ENCODE assay signal across 14 cellular contexts in genomic region chr17:49252148-49252682, GRCh38. TPM values are rescaled to one million over a fixed set of nuclear protein-coding genes. Genes with fewer than 3 reads are reported as not detected.
DNase-seq lines count a peak whose midpoint lies in the region; ATAC-seq and TF ChIP-seq lines count a peak whose summit lies in the region.
"Had no signal": no experiment of that assay in that cellular context is flagged by ENCODE, and none has a peak within 500 bp of the region (broad histone marks: within the 10 kb centered on the region; RNA-seq: fewer than 3 reads in every experiment).

No MANE protein-coding gene starts in this region.

- intact Hi-C loops in adrenal gland (cut with DNase I) = no loop called here
- intact Hi-C loops in left lung (cut with DNase I) = no loop called here

- WGBS in adrenal gland, 4 donors = 37 to 50% (median 39%) methylated on average over 3 to 5 of the region's 5 CpGs

- no peak for TF ChIP-seq POLR2A in adrenal gland (IDR thresholded peaks at IDR 0.05)

- H3K4me1 ChIP-seq in adrenal gland (replicated peaks in 1 of 2) = peaks cover 0 to 4% of the 10 kb centered on the region in 2 donors
- peaks cover 0 to 26% of the 10 kb centered on the region in 2 donors for H3K4me1 ChIP-seq in left lung

- ATAC-seq in left lung (peak; percentile 65), HG02870 (IDR thresholded peaks at IDR 0.05; ENCODE audit: unreplicated experiment) (no peak)
- ATAC-seq: naive thymus-derived CD8-positive, alpha-beta T cell; PC-3 had no signal

- no peak overlapping the region for H3K4me3 ChIP-seq in adrenal gland
- no peak overlapping the region for H3K4me3 ChIP-seq in left lung

- H3K9me3 ChIP-seq in adrenal gland (replicated peaks in 1 of 3) = no peaks in the 10 kb centered on the region
- H3K9me3 ChIP-seq in left lung = no peaks in the 10 kb centered on the region

- no peaks in the 10 kb centered on the region for H3K27me3 ChIP-seq in adrenal gland
- H3K27me3 ChIP-seq in left lung = peaks cover 0 to 16% of the 10 kb centered on the region in 2 donors

- TF ChIP-seq CTCF in adrenal gland (IDR thresholded peaks at IDR 0.05) (peak in 1 of 6 experiments; percentile 14), left lung (IDR thresholded peaks at IDR 0.05) (no peak)

- H3K27ac ChIP-seq in adrenal gland = peak overlapping the region in 1 of 5 donors; percentile 70
- H3K27ac ChIP-seq in left lung = peak overlapping the region in 1 of 2 donors; percentile 82

- in situ Hi-C loops in Caki2 (cut with HindIII; ENCODE audit: low pct_unique_long_range_greater_than_20kb, low sequenced_read_pairs) = no loop called here

- DNase-seq in Caki2 (ENCODE audit: low read depth) = peak; percentile 43
- peak; percentile 22 for DNase-seq in LHCN-M2 (ENCODE audit: low read depth)
- DNase-seq in adrenal gland = peak; percentile 77 to 92 (median 84)
- DNase-seq in left lung = peak; percentile 10 to 57
- DNase-seq in activated CD8-positive, alpha-beta memory T cell treated with anti-CD3 and anti-CD28 coated beads, Interleukin-2, amount 50 U/mL, for 48 hours = no peak
- DNase-seq in HuH-7 (ENCODE audit: low spot score) = no peak
- DNase-seq in GM19238 (ENCODE audit: insufficient read length, low spot score) = no peak
- DNase-seq: activated T-cell treated with anti-CD3 and anti-CD28 coated beads for 4 hours; naive thymus-derived CD8-positive, alpha-beta T cell; NCI-H2081; PC-3 had no signal

- H3K36me3 ChIP-seq in adrenal gland (replicated peaks in 1 of 2) (no peaks in the 10 kb centered on the region), left lung (no peaks in the 10 kb centered on the region)

RNA-seq across cellular contexts. Expression of gene PHOSPHO1, which starts 21.6 kb away (rescaled TPM):
- total RNA-seq in Caki2 (2014; rRNA removed; shearing (Covaris generic); ENCODE audit: low replicate concordance) = 29.9 and 39.0 TPM in 2 replicates
- 0.13 and 0.23 TPM in 2 replicates for total RNA-seq in LHCN-M2 (2014; rRNA removed)
- 0.26 TPM for polyA plus RNA-seq in LHCN-M2 (2012)
- under 1 TPM in 4 of 8 donors, not detected in 4; 0.25 to 0.84 (median 0.60) TPM for total RNA-seq in adrenal gland
- under 1 TPM in 2 of 3 donors, not detected in 1; 0.56 to 0.61 TPM for polyA plus RNA-seq in adrenal gland
- 1 to 10 TPM; 1.0 to 2.0 TPM for total RNA-seq in left lung
- total RNA-seq: endothelial cell of umbilical vein; naive thymus-derived CD8-positive, alpha-beta T cell had no signal

RNA-seq across cellular contexts. Expression of gene ABI3, which starts 41.7 kb away (rescaled TPM):
- total RNA-seq in Caki2 (2014; rRNA removed; shearing (Covaris generic); ENCODE audit: low replicate concordance) = 0.37 and 1.6 TPM in 2 replicates
- total RNA-seq in LHCN-M2 (2014; rRNA removed) (0.19 TPM in 1 of 2 replicates, not detected in the other), adrenal gland (10 to 100 TPM; 10.4 to 39.9 (median 17.5) TPM), left lung (10 to 100 TPM; 10.8 to 23.8 TPM)
- 0.21 TPM for polyA plus RNA-seq in LHCN-M2 (2012)
- polyA plus RNA-seq in adrenal gland = 10 to 100 TPM in 2 of 3 donors, 1 to 10 TPM in 1; 4.4 to 15.1 (median 13.0) TPM
- total RNA-seq: PC-3 had no signal

RNA-seq across cellular contexts. Expression of gene GNGT2, which starts 41.8 kb away (rescaled TPM):
- total RNA-seq in Caki2 (2014; rRNA removed; shearing (Covaris generic); ENCODE audit: low replicate concordance) = 0.78 TPM in 1 of 2 replicates, not detected in the other
- total RNA-seq in LHCN-M2 (2014; rRNA removed) (not detected in 2 replicates), adrenal gland (10 to 100 TPM in 1 of 8 donors, 1 to 10 TPM in 7; 1.2 to 31.9 (median 3.4) TPM), left lung (1 to 10 TPM; 3.6 to 4.8 TPM)
- polyA plus RNA-seq in LHCN-M2 (2012) = 0.77 TPM
- polyA plus RNA-seq in adrenal gland = 1 to 10 TPM; 3.2 to 6.5 (median 3.3) TPM
- total RNA-seq: astrocyte had no signal

Comparison
In these comparisons a context has a peak if more than half of its experiments do, and no peak if none do; other contexts are left out.
1. DNase-seq: peak in Caki2 (single experiment), LHCN-M2 (single experiment), adrenal gland (7 of 7) and left lung (2 of 2); none in activated CD8-positive, alpha-beta memory T cell treated with anti-CD3 and anti-CD28 coated beads, Interleukin-2, amount 50 U/mL, for 48 hours (single experiment), HuH-7 (single experiment) and GM19238 (single experiment).
2. RNA of gene PHOSPHO1, which starts 21.6 kb away (total RNA-seq): 29.9 to 39.0 TPM in Caki2; 1.0 to 2.0 TPM in left lung, 0.25 to 0.84 TPM in adrenal gland and 0.13 to 0.23 TPM in LHCN-M2; every median in the first group is over 10 times any median in the second.